1 cellular context compared by ENCODE assay signal in genomic region chr20:1212607-1213396, GRCh38.
TF ChIP-seq lines count a peak whose summit lies in the region.

No MANE protein-coding gene starts in this region.

TF ChIP-seq in HepG2, 621 proteins besides CTCF, POLR2A, EP300 and RAD21 (continues in another document):
- TF ChIP-seq AGO1 (IDR thresholded peaks at IDR 0.05; ENCODE audit: low read depth, low read length, poor library complexity, severe bottlenecking) (no peak), CREB3 (CRISPR knock-in tag; IDR thresholded peaks at IDR 0.05) (no peak), TIGD3 (CRISPR knock-in tag; IDR thresholded peaks at IDR 0.05; ENCODE audit: borderline replicate concordance) (no peak), RARG (CRISPR knock-in tag; IDR thresholded peaks at IDR 0.05; ENCODE audit: low read depth) (no peak), LCORL (IDR thresholded peaks at IDR 0.05) (no peak), LCORL (CRISPR knock-in tag; IDR thresholded peaks at IDR 0.05) (peak; percentile 81), ZFP1 (CRISPR knock-in tag; IDR thresholded peaks at IDR 0.05) (no peak), BORCS8-MEF2B (CRISPR knock-in tag; IDR thresholded peaks at IDR 0.05) (peak; percentile 87), SUZ12 (IDR thresholded peaks at IDR 0.05; ENCODE audit: low read depth, low read length) (no peak), ZNF652 (CRISPR knock-in tag; IDR thresholded peaks at IDR 0.05; ENCODE audit: borderline replicate concordance, low read depth) (peak; percentile 56; the same call in 1 of the 2 replicates), TCF12 (IDR thresholded peaks at IDR 0.05) (no peak), TCF12 (CRISPR knock-in tag; IDR thresholded peaks at IDR 0.05) (no peak), NRL (CRISPR knock-in tag; IDR thresholded peaks at IDR 0.05; ENCODE audit: borderline replicate concordance) (0 out of 2 replicates have a peak, but pooled peaks have one; percentile 32), ZNF20 (CRISPR knock-in tag; IDR thresholded peaks at IDR 0.05) (no peak), ISX (CRISPR knock-in tag; conservative IDR thresholded peaks at IDR 0.05) (no peak), PREB (CRISPR knock-in tag; IDR thresholded peaks at IDR 0.05) (0 out of 2 replicates have a peak, but pooled peaks have one; percentile 64), THAP8 (CRISPR knock-in tag; IDR thresholded peaks at IDR 0.05; ENCODE audit: borderline replicate concordance) (no peak), HOXA9 (CRISPR knock-in tag; IDR thresholded peaks at IDR 0.05; ENCODE audit: borderline replicate concordance) (no peak), ZNF18 (CRISPR knock-in tag; IDR thresholded peaks at IDR 0.05; ENCODE audit: insufficient replicate concordance) (no peak), RBFOX2 (IDR thresholded peaks at IDR 0.05; ENCODE audit: low read depth, low read length) (no peak), HNF1A (IDR thresholded peaks at IDR 0.05; ENCODE audit: low read depth) (no peak), HNF1A (CRISPR knock-in tag; IDR thresholded peaks at IDR 0.05; ENCODE audit: borderline replicate concordance) (no peak), PBX3 (CRISPR knock-in tag; IDR thresholded peaks at IDR 0.05; ENCODE audit: borderline replicate concordance) (no peak), SRSF4 (IDR thresholded peaks at IDR 0.05; ENCODE audit: low read depth, low read length, poor library complexity, severe bottlenecking) (no peak), IRX3 (CRISPR knock-in tag; IDR thresholded peaks at IDR 0.05; ENCODE audit: borderline replicate concordance, low read depth) (no peak), ZNF781 (CRISPR knock-in tag; IDR thresholded peaks at IDR 0.05; ENCODE audit: borderline replicate concordance, not compliant biosample characterization) (no peak), HES4 (CRISPR knock-in tag; IDR thresholded peaks at IDR 0.05; ENCODE audit: borderline replicate concordance) (no peak), ZNF619 (CRISPR knock-in tag; IDR thresholded peaks at IDR 0.05) (no peak), ZBED4 (CRISPR knock-in tag; IDR thresholded peaks at IDR 0.05; ENCODE audit: borderline replicate concordance) (0 out of 2 replicates have a peak, but pooled peaks have one; percentile 45), ZNF354B (CRISPR knock-in tag; IDR thresholded peaks at IDR 0.05) (no peak), ZNF24 (IDR thresholded peaks at IDR 0.05) (no peak), CEBPZ (IDR thresholded peaks at IDR 0.05; ENCODE audit: low read length) (no peak), HNRNPH1 (optimal IDR thresholded peaks at IDR 0.05; ENCODE audit: low read depth, low read length) (no peak), NR1H2 (CRISPR knock-in tag; IDR thresholded peaks at IDR 0.05; ENCODE audit: borderline replicate concordance, low read depth) (no peak), SMYD3 (CRISPR knock-in tag; IDR thresholded peaks at IDR 0.05) (peak; percentile 58; the same call in 1 of the 2 replicates), ZFP36L2 (CRISPR knock-in tag; IDR thresholded peaks at IDR 0.05) (no peak), ZNF496 (CRISPR knock-in tag; IDR thresholded peaks at IDR 0.05; ENCODE audit: insufficient replicate concordance) (no peak), YY1 (IDR thresholded peaks at IDR 0.05; ENCODE audit: insufficient read depth, insufficient replicate concordance, low read depth, low read length) (peak; percentile 62), NFE2L1 (CRISPR knock-in tag; IDR thresholded peaks at IDR 0.05; ENCODE audit: borderline replicate concordance) (no peak), TFE3 (CRISPR knock-in tag; IDR thresholded peaks at IDR 0.05) (no peak; the same call in 1 of the 2 replicates), ZNF263 (CRISPR knock-in tag; IDR thresholded peaks at IDR 0.05) (no peak), FOXM1 (CRISPR knock-in tag; IDR thresholded peaks at IDR 0.05) (no peak)
